Comparison of ENCODE assay signal across 13 cellular contexts in the genomic region with DNA sequence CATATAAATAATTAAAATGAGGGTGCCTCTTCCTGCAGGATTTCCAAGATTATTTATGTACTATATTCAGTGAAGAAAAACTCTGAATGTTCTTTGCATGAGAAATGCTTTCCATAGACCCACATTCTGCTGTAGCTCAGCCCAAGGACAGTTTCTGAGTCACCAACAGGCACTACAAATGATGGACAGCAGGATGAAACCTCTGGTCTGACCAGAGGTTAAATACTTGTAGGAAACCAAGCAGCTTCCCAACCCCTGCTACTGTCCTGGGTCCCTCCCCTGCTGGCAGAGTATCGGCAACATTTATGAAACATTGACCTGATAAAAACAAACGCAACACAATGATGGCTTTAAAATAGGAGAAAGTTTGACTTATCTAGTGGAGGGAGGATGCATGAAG.
"Had no signal": no experiment of that assay in that cellular context is flagged by ENCODE, and none has a peak within 500 bp of the region (broad histone marks: within the 10 kb centered on the region; RNA-seq: fewer than 3 reads in every experiment).

No MANE protein-coding gene starts in this region.

- H3K27me3 ChIP-seq: colonic mucosa, sigmoid colon, thyroid gland, vagina had no signal

- H3K9me3 Mint-ChIP-seq: activated CD4-positive, alpha-beta memory T cell treated with anti-CD3 and anti-CD28 coated beads for 36 hours; activated T-helper 1 cell treated with anti-CD3 and anti-CD28 coated beads, Interleukin-12 subunit alpha, Interleukin-12 subunit beta, Interleukin-2, Interleukin-4 antibody, amounts not matched to agents 30 ng/mL and 10 ng/mL and 1 ng/mL, durations not matched to agents 14 hours and 24 hours and 36 hours; naive thymus-derived CD4-positive, alpha-beta T cell had no signal

- H3K36me3 Mint-ChIP-seq: activated CD4-positive, alpha-beta memory T cell treated with anti-CD3 and anti-CD28 coated beads for 36 hours; naive thymus-derived CD4-positive, alpha-beta T cell had no signal

- H3K4me3 ChIP-seq: colonic mucosa, heart right ventricle, sigmoid colon, thyroid gland, vagina had no signal

- H3K27ac ChIP-seq: colonic mucosa, heart right ventricle, sigmoid colon, thyroid gland, vagina had no signal

- H3K36me3 ChIP-seq: colonic mucosa, heart right ventricle, sigmoid colon, thyroid gland, vagina had no signal

- H3K4me3 Mint-ChIP-seq: activated CD4-positive, alpha-beta memory T cell treated with anti-CD3 and anti-CD28 coated beads for 36 hours; activated T-helper 1 cell treated with anti-CD3 and anti-CD28 coated beads, Interleukin-12 subunit alpha, Interleukin-12 subunit beta, Interleukin-2, Interleukin-4 antibody, amounts not matched to agents 30 ng/mL and 10 ng/mL and 1 ng/mL, durations not matched to agents 14 hours and 24 hours and 36 hours; naive thymus-derived CD4-positive, alpha-beta T cell had no signal

- ATAC-seq: heart right ventricle; naive thymus-derived CD4-positive, alpha-beta T cell had no signal

- H3K9me3 ChIP-seq: colonic mucosa, heart right ventricle, sigmoid colon, thyroid gland, vagina had no signal

- H3K4me1 Mint-ChIP-seq: naive thymus-derived CD4-positive, alpha-beta T cell had no signal

- DNase-seq: activated CD4-positive, alpha-beta memory T cell treated with anti-CD3 and anti-CD28 coated beads for 36 hours; activated naive CD4-positive, alpha-beta T cell; caudate nucleus; colonic mucosa; heart right ventricle; kidney glomerular epithelial cell; naive thymus-derived CD4-positive, alpha-beta T cell; sigmoid colon; stimulated activated CD4-positive, alpha-beta T cell treated with anti-CD3 and anti-CD28 coated beads, Interleukin-4, amount 100 ng/mL, for 24 hours; T-helper 9 cell; thyroid gland had no signal

- H3K4me1 ChIP-seq: colonic mucosa, heart right ventricle, sigmoid colon, thyroid gland had no signal

- H3K27ac Mint-ChIP-seq: activated CD4-positive, alpha-beta memory T cell treated with anti-CD3 and anti-CD28 coated beads for 36 hours; activated T-helper 1 cell treated with anti-CD3 and anti-CD28 coated beads, Interleukin-12 subunit alpha, Interleukin-12 subunit beta, Interleukin-2, Interleukin-4 antibody, amounts not matched to agents 30 ng/mL and 10 ng/mL and 1 ng/mL, durations not matched to agents 14 hours and 24 hours and 36 hours; naive thymus-derived CD4-positive, alpha-beta T cell had no signal

- H3K27me3 Mint-ChIP-seq: activated CD4-positive, alpha-beta memory T cell treated with anti-CD3 and anti-CD28 coated beads for 36 hours; naive thymus-derived CD4-positive, alpha-beta T cell had no signal
